In genomic region chr2:231926180-231926741, GRCh38 we compare ENCODE assay signal across 8 cellular contexts. TPM values are rescaled to one million over a fixed set of nuclear protein-coding genes. Genes with fewer than 3 reads are reported as not detected.
DNase-seq lines count a peak whose midpoint lies in the region; ATAC-seq and TF ChIP-seq lines count a peak whose summit lies in the region.

Gene NPPC (minus strand): TSS chr2:231926396. CDS start chr2:231926249, 147 bp downstream.

- peaks cover 48 to 54% of the 10 kb centered on the region in 2 donors for H3K27me3 Mint-ChIP-seq in natural killer cell (ENCODE audit: low read depth in 2 of 2)

- DNase-seq in GM12865 (ENCODE audit: low read depth) = peak; percentile 73
- peak; percentile 8 for DNase-seq in NCI-H774 (lab: John Stamatoyannopoulos, UW)
- DNase-seq in activated CD8-positive, alpha-beta memory T cell treated with anti-CD3 and anti-CD28 coated beads, Interleukin-2, amount 50 U/mL, for 48 hours = peak; percentile 87
- DNase-seq in fibroblast of gingiva (ENCODE audit: low read depth) = peak; percentile 26
- DNase-seq in natural killer cell = no peak
- no peak for DNase-seq in activated gamma-delta T cell treated with Interleukin-2 at 50 U/mL for 16 hours

- no peaks in the 10 kb centered on the region for H3K36me3 ChIP-seq in stomach smooth muscle (ENCODE audit: control insufficient read depth in 2 of 2, insufficient read depth in 2 of 2, low read length in 2 of 2)

- peak within 1 kb of the TSS; percentile 52 for H3K4me3 Mint-ChIP-seq in natural killer cell

- no peak within 1 kb of the TSS for H3K9ac ChIP-seq in stomach smooth muscle (ENCODE audit: low read length in 2 of 2)

- no peak within 1 kb of the TSS for H3K27ac ChIP-seq in stomach smooth muscle (ENCODE audit: low read length)

- TF ChIP-seq CTCF in GM12865 (IDR thresholded peaks at IDR 0.05; ENCODE audit: insufficient read depth, low read depth, low read length, missing control alignments) = peak; percentile 41
- TF ChIP-seq CTCF in natural killer cell (IDR thresholded peaks at IDR 0.05) = no peak

- H3K4me3 ChIP-seq in GM12865 (ENCODE audit: low read depth, low read length) (peak within 1 kb of the TSS; percentile 30), stomach smooth muscle (ENCODE audit: low read length in 2 of 2) (peak within 1 kb of the TSS; percentile 59 to 74)

- ATAC-seq in HG03280 (IDR thresholded peaks at IDR 0.05; ENCODE audit: unreplicated experiment) (peak; percentile 61), natural killer cell (peak in 2 of 3 donors; percentile 50 to 51)

- H3K9me3 ChIP-seq in stomach smooth muscle (ENCODE audit: control insufficient read depth in 2 of 2, low read length in 2 of 2) = no peaks in the 10 kb centered on the region

- peaks cover 0 to 5% of the 10 kb centered on the region in 2 donors for H3K4me1 Mint-ChIP-seq in natural killer cell

- H3K4me1 ChIP-seq in stomach smooth muscle (ENCODE audit: control insufficient read depth, insufficient read depth, low read length) = peaks cover 40% of the 10 kb centered on the region

- H3K27me3 ChIP-seq in stomach smooth muscle (ENCODE audit: control insufficient read depth in 1 of 2, insufficient read depth in 2 of 2, low read length in 2 of 2) = peaks cover 55 to 58% of the 10 kb centered on the region in 2 donors

- no peaks in the 10 kb centered on the region for H3K36me3 Mint-ChIP-seq in natural killer cell

- H3K27ac Mint-ChIP-seq in natural killer cell = no peak within 1 kb of the TSS

- H3K9me3 Mint-ChIP-seq in natural killer cell = no peaks in the 10 kb centered on the region

- intact Hi-C loops in natural killer cell (cut with micrococcal nuclease) = loop anchor here (5.0 kb wide), 1 partner anchor 516 kb away; no protein-coding TSS in a partner anchor

RNA-seq across cellular contexts. Expression of gene NPPC, which starts in this region (rescaled TPM):
- total RNA-seq in natural killer cell = not detected

Comparison
In these comparisons a context has a peak if more than half of its experiments do, and no peak if none do; other contexts are left out.
1. Peak in ATAC-seq in natural killer cell; RNA of the gene not detected or under 1 TPM.
2. DNase-seq: peak in GM12865 (single experiment), NCI-H774 (single experiment), activated CD8-positive, alpha-beta memory T cell treated with anti-CD3 and anti-CD28 coated beads, Interleukin-2, amount 50 U/mL, for 48 hours (single experiment) and fibroblast of gingiva (single experiment); none in natural killer cell (single experiment) and activated gamma-delta T cell treated with Interleukin-2 at 50 U/mL for 16 hours (single experiment).